22 cellular contexts compared by ENCODE assay signal in the genomic region with DNA sequence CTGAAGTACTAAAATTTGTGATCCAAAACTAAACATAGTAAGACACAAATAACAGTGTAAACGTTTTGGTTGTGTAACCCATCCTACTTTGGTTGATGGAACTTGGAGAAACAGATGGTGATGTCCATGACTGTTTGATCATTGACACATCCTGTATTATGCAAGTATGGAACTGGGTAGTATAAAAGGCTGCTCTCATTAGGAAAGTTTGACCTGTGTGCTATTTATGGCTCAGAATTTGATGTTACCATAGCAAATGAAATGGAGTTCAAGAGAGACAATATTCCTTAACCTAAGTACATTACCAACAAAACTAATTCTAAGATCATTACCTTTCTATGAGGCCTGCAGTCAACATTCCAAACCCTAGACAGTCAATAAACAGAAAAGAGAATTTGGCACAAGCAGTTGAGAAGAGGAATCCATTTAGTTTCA. TPM values are rescaled to one million over a fixed set of nuclear protein-coding genes. Genes with fewer than 3 reads are reported as not detected.
DNase-seq lines count a peak whose midpoint lies in the region; ATAC-seq and TF ChIP-seq lines count a peak whose summit lies in the region.
"Had no signal": no experiment of that assay in that cellular context is flagged by ENCODE, and none has a peak within 500 bp of the region (broad histone marks: within the 10 kb centered on the region; RNA-seq: fewer than 3 reads in every experiment).

No MANE protein-coding gene starts in this region.

- H3K9me3 ChIP-seq in mammary epithelial cell (replicated peaks; ENCODE audit: insufficient read depth, low read length) = no peaks in the 10 kb centered on the region
- H3K9me3 ChIP-seq: pancreas, thoracic aorta had no signal

- peak; percentile 45 for DNase-seq in AG20443 (ENCODE audit: low spot score)
- peak; percentile 49 for DNase-seq in HS-5 (ENCODE audit: low read depth)
- DNase-seq in mammary epithelial cell = peak; percentile 59
- DNase-seq in left lobe of liver (ENCODE audit: low spot score) = no peak
- DNase-seq in activated effector memory CD4-positive, alpha-beta T cell treated with Interleukin-2 at 50 U/mL for 16 hours = no peak
- no peak for DNase-seq in GM13976 (ENCODE audit: low spot score)
- DNase-seq: activated CD8-positive, alpha-beta memory T cell treated with anti-CD3 and anti-CD28 coated beads, Interleukin-2, amount 50 U/mL, for 4 hours; activated naive CD4-positive, alpha-beta T cell; cortex of kidney; hippocampal formation; left cardiac atrium; NCI-H1436 treated with DMSO at 0.1 percent for 48 hours; pancreas; T-helper 2 cell had no signal

- BruUV-seq in mammary epithelial cell (replicated peaks; lab: Mats Ljungman, UMichigan) = no TSS peak

- H4K20me1 ChIP-seq in mammary epithelial cell (ENCODE audit: insufficient read depth, low read length) = no peaks in the 10 kb centered on the region

- H3K4me1 ChIP-seq in mammary epithelial cell (ENCODE audit: insufficient read depth, low read length) = peaks cover 16% of the 10 kb centered on the region
- H3K4me1 ChIP-seq: pancreas had no signal

- no peak for TF ChIP-seq CTCF in mammary epithelial cell (conservative IDR thresholded peaks at IDR 0.05 in 1 of 2, IDR thresholded peaks at IDR 0.05 in 1 of 2; ENCODE audit: extremely low read depth in 1 of 2, insufficient read depth in 1 of 2, low read depth in 1 of 2, low read length in 2 of 2)
- no peak for TF ChIP-seq CTCF in GM13976 (IDR thresholded peaks at IDR 0.05; ENCODE audit: borderline replicate concordance, control extremely low read depth, extremely low read depth, insufficient read depth, missing control alignments)

- H3K4me3 ChIP-seq in mammary epithelial cell (replicated peaks in 1 of 3; ENCODE audit: insufficient read depth in 1 of 3, low read depth in 2 of 3, low read length in 3 of 3) = no peak overlapping the region
- H3K4me3 ChIP-seq: pancreas, smooth muscle cell, thoracic aorta had no signal

- CTCF ChIA-PET in mammary epithelial cell (lab: Charles Lee; ENCODE audit: low non-redundant PET) = no interaction called here

- no peak overlapping the region for H3K27ac ChIP-seq in mammary epithelial cell (ENCODE audit: insufficient read depth, low read depth, low read length)
- H3K27ac ChIP-seq: C4-2B, epithelial cell of prostate, KMS-11, pancreas, thoracic aorta had no signal

- no peaks in the 10 kb centered on the region for H3K79me2 ChIP-seq in mammary epithelial cell (ENCODE audit: insufficient read depth, low read length)

- no peaks in the 10 kb centered on the region for H3K27me3 ChIP-seq in mammary epithelial cell (ENCODE audit: insufficient read depth, low read length)
- H3K27me3 ChIP-seq: pancreas had no signal

- WGBS in mammary epithelial cell (ENCODE audit: low coverage, missing lambda C conversion rate) = 0% methylated on average over 1 of the region's 1 CpG

- H3K9ac ChIP-seq in mammary epithelial cell (ENCODE audit: insufficient read depth, low read length) = no peak overlapping the region
- H3K9ac ChIP-seq: KMS-11 had no signal

- in situ Hi-C loops in mammary epithelial cell (cut with MboI; ENCODE audit: low sequenced_read_pairs in 2 of 2) = no loop called here
- in situ Hi-C loops in GM13976 (cut with MboI; ENCODE audit: low sequenced_read_pairs, unreplicated experiment) = no loop called here

- H3K4me2 ChIP-seq in mammary epithelial cell (ENCODE audit: insufficient read depth, low read depth, low read length) = no peak overlapping the region
- H3K4me2 ChIP-seq: KMS-11, smooth muscle cell had no signal

- H3K36me3 ChIP-seq in mammary epithelial cell (ENCODE audit: insufficient read depth, low read length) = no peaks in the 10 kb centered on the region
- H3K36me3 ChIP-seq: pancreas, thoracic aorta had no signal

- peak overlapping the region; percentile 54 for H2AFZ ChIP-seq in mammary epithelial cell (ENCODE audit: low read depth, low read length)

- intact Hi-C loops in mammary epithelial cell (cut with micrococcal nuclease) = no loop called here

- ATAC-seq in left lobe of liver (peak; percentile 22), HG02973 (IDR thresholded peaks at IDR 0.05; ENCODE audit: unreplicated experiment) (no peak), HG03108 (IDR thresholded peaks at IDR 0.05; ENCODE audit: unreplicated experiment) (no peak)
- ATAC-seq: activated CD4-positive, CD25-positive, alpha-beta regulatory T cell treated with anti-CD3 and anti-CD28 coated beads, Interleukin-2, amount 50 U/mL, for 24 hours; left cardiac atrium; pancreas had no signal

- dilution Hi-C loops in mammary epithelial cell (cut with HindIII; ENCODE audit: low sequenced_read_pairs) = no loop called here

RNA-seq across cellular contexts. Expression of gene DKK1, which starts 39.9 kb away (rescaled TPM):
- total RNA-seq in mammary epithelial cell (100 to 1,000 TPM; 157 to 161 TPM), left lobe of liver (0.38 TPM)
- 325 TPM for polyA plus RNA-seq in mammary epithelial cell
- polyA minus RNA-seq in mammary epithelial cell = 217 TPM
- total RNA-seq: left cardiac atrium had no signal

Comparison
In these comparisons a context has a peak if more than half of its experiments do, and no peak if none do; other contexts are left out.
1. DNase-seq: peak in AG20443 (single experiment), HS-5 (single experiment) and mammary epithelial cell (single experiment); none in left lobe of liver (single experiment), activated effector memory CD4-positive, alpha-beta T cell treated with Interleukin-2 at 50 U/mL for 16 hours (single experiment) and GM13976 (single experiment).
2. RNA of gene DKK1, which starts 39.9 kb away (total RNA-seq): 157 to 161 TPM in mammary epithelial cell; 0.38 TPM in left lobe of liver (single experiment); every median in the first group is over 100 times any median in the second.